In genomic region chr10:29451946-29452345, GRCh38 we compare ENCODE assay signal across 40 cellular contexts.
"Had no signal": no experiment of that assay in that cellular context is flagged by ENCODE, and none has a peak within 500 bp of the region (broad histone marks: within the 10 kb centered on the region; RNA-seq: fewer than 3 reads in every experiment).

No MANE protein-coding gene starts in this region.

- H3K4me1 Mint-ChIP-seq: activated naive CD4-positive, alpha-beta T cell treated with anti-CD3 and anti-CD28 coated beads, Interleukin-2, amount 50 U/mL, for 24 hours; activated T-helper 17 cell treated with anti-CD3 and anti-CD28 coated beads, Interleukin-2, amount 50 U/mL, for 72 hours; central memory CD8-positive, alpha-beta T cell had no signal

- H3K27ac ChIP-seq: adrenal gland, ascending aorta, body of pancreas, brain microvascular endothelial cell, breast epithelium, cardiac muscle cell had no signal

- FAIRE-seq: astrocyte, bronchial epithelial cell had no signal

- H3K27me3 Mint-ChIP-seq: activated naive CD4-positive, alpha-beta T cell treated with anti-CD3 and anti-CD28 coated beads, Interleukin-2, amount 10 ng/mL, durations not matched to agents 7 days and 5 days; activated naive CD4-positive, alpha-beta T cell treated with anti-CD3 and anti-CD28 coated beads, Interleukin-2, amount 50 U/mL, for 24 hours; activated naive CD8-positive, alpha-beta T cell; activated naive CD8-positive, alpha-beta T cell treated with anti-CD3 and anti-CD28 coated beads for 36 hours; activated naive CD8-positive, alpha-beta T cell treated with anti-CD3 and anti-CD28 coated beads, Interleukin-2, amount 10 ng/mL, durations not matched to agents 7 days and 5 days; activated naive CD8-positive, alpha-beta T cell treated with anti-CD3 and anti-CD28 coated beads, Interleukin-2, amount 50 U/mL, for 24 hours; activated T-cell treated with anti-CD3 and anti-CD28 coated beads, Interleukin-2, amount 50 U/mL, for 24 hours; activated T-helper 17 cell treated with anti-CD3 and anti-CD28 coated beads, Interleukin-2, amount 50 U/mL, for 72 hours; central memory CD8-positive, alpha-beta T cell had no signal

- H3K4me3 Mint-ChIP-seq: activated naive CD4-positive, alpha-beta T cell treated with anti-CD3 and anti-CD28 coated beads for 36 hours; activated naive CD4-positive, alpha-beta T cell treated with anti-CD3 and anti-CD28 coated beads, Interleukin-2, amount 10 ng/mL, durations not matched to agents 7 days and 5 days; activated naive CD4-positive, alpha-beta T cell treated with anti-CD3 and anti-CD28 coated beads, Interleukin-2, amount 50 U/mL, for 24 hours; activated naive CD8-positive, alpha-beta T cell; activated naive CD8-positive, alpha-beta T cell treated with anti-CD3 and anti-CD28 coated beads for 36 hours; activated naive CD8-positive, alpha-beta T cell treated with anti-CD3 and anti-CD28 coated beads, Interleukin-2, amount 10 ng/mL, durations not matched to agents 7 days and 5 days; activated naive CD8-positive, alpha-beta T cell treated with anti-CD3 and anti-CD28 coated beads, Interleukin-2, amount 50 U/mL, for 24 hours; activated T-cell treated with anti-CD3 and anti-CD28 coated beads, Interleukin-2, amount 50 U/mL, for 24 hours; activated T-cell treated with anti-CD3 and anti-CD28 coated beads, Interleukin-2, amount 50 U/mL, for 4 hours; activated T-cell treated with anti-CD3 and anti-CD28 coated beads, Interleukin-2, amount 50 U/mL, for 72 hours; activated T-helper 1 cell treated with anti-CD3 and anti-CD28 coated beads, Interleukin-12 subunit alpha, Interleukin-12 subunit beta, Interleukin-2, Interleukin-4 antibody, amounts not matched to agents 30 ng/mL and 10 ng/mL and 1 ng/mL, durations not matched to agents 14 hours and 24 hours and 36 hours; activated T-helper 17 cell treated with anti-CD3 and anti-CD28 coated beads, Interleukin-2, amount 50 U/mL, for 72 hours; brain; central memory CD8-positive, alpha-beta T cell had no signal

- H3K27ac Mint-ChIP-seq: activated naive CD4-positive, alpha-beta T cell treated with anti-CD3 and anti-CD28 coated beads for 36 hours; activated naive CD4-positive, alpha-beta T cell treated with anti-CD3 and anti-CD28 coated beads, Interleukin-2, amount 10 ng/mL, durations not matched to agents 7 days and 5 days; activated naive CD4-positive, alpha-beta T cell treated with anti-CD3 and anti-CD28 coated beads, Interleukin-2, amount 50 U/mL, for 24 hours; activated naive CD4-positive, alpha-beta T cell treated with anti-CD3 and anti-CD28 coated beads, Interleukin-2, amount 50 U/mL, for 72 hours; activated naive CD8-positive, alpha-beta T cell; activated naive CD8-positive, alpha-beta T cell treated with anti-CD3 and anti-CD28 coated beads for 36 hours; activated naive CD8-positive, alpha-beta T cell treated with anti-CD3 and anti-CD28 coated beads, Interleukin-2, amount 10 ng/mL, durations not matched to agents 7 days and 5 days; activated naive CD8-positive, alpha-beta T cell treated with anti-CD3 and anti-CD28 coated beads, Interleukin-2, amount 50 U/mL, for 24 hours; activated T-cell treated with anti-CD3 and anti-CD28 coated beads, Interleukin-2, amount 50 U/mL, for 24 hours; activated T-cell treated with anti-CD3 and anti-CD28 coated beads, Interleukin-2, amount 50 U/mL, for 72 hours; activated T-helper 1 cell treated with anti-CD3 and anti-CD28 coated beads, Interleukin-12 subunit alpha, Interleukin-12 subunit beta, Interleukin-2, Interleukin-4 antibody, amounts not matched to agents 30 ng/mL and 10 ng/mL and 1 ng/mL, durations not matched to agents 14 hours and 24 hours and 36 hours; activated T-helper 17 cell treated with anti-CD3 and anti-CD28 coated beads, Interleukin-2, amount 50 U/mL, for 72 hours; activated T-helper 2 cell treated with anti-CD3 and anti-CD28 coated beads, Interferon-gamma antibody, Interleukin-2, Interleukin-4, amounts not matched to agents 10 μg/mL and 5 μg/mL and 100 μg/mL, durations not matched to agents 14 hours and 24 hours and 36 hours had no signal

- H3K36me3 ChIP-seq: breast epithelium had no signal

- H3K27me3 ChIP-seq: adrenal gland, ascending aorta, body of pancreas, brain microvascular endothelial cell, breast epithelium, cardiac muscle cell had no signal

- ATAC-seq: activated naive CD4-positive, alpha-beta T cell treated with anti-CD3 and anti-CD28 coated beads, Interleukin-2, amount 50 U/mL, for 72 hours; activated naive CD8-positive, alpha-beta T cell treated with anti-CD3 and anti-CD28 coated beads, Interleukin-2, amount 50 U/mL, for 24 hours; activated T-cell treated with anti-CD3 and anti-CD28 coated beads, Interleukin-2, amount 50 U/mL, for 4 hours; activated T-cell treated with anti-CD3 and anti-CD28 coated beads, Interleukin-2, amount 50 U/mL, for 72 hours; activated T-helper 17 cell treated with anti-CD3 and anti-CD28 coated beads, Interleukin-2, amount 50 U/mL, for 72 hours; body of pancreas had no signal

- H3K4me3 ChIP-seq: adrenal gland, ascending aorta, body of pancreas, breast epithelium, cardiac muscle cell had no signal

- H3K4me1 ChIP-seq: ascending aorta, breast epithelium had no signal

- H3K9me3 Mint-ChIP-seq: activated naive CD4-positive, alpha-beta T cell treated with anti-CD3 and anti-CD28 coated beads for 36 hours; activated naive CD4-positive, alpha-beta T cell treated with anti-CD3 and anti-CD28 coated beads, Interleukin-2, amount 10 ng/mL, durations not matched to agents 7 days and 5 days; activated naive CD4-positive, alpha-beta T cell treated with anti-CD3 and anti-CD28 coated beads, Interleukin-2, amount 50 U/mL, for 24 hours; activated naive CD4-positive, alpha-beta T cell treated with anti-CD3 and anti-CD28 coated beads, Interleukin-2, amount 50 U/mL, for 72 hours; activated naive CD8-positive, alpha-beta T cell treated with anti-CD3 and anti-CD28 coated beads for 36 hours; activated naive CD8-positive, alpha-beta T cell treated with anti-CD3 and anti-CD28 coated beads, Interleukin-2, amount 10 ng/mL, durations not matched to agents 7 days and 5 days; activated naive CD8-positive, alpha-beta T cell treated with anti-CD3 and anti-CD28 coated beads, Interleukin-2, amount 50 U/mL, for 24 hours; activated T-cell treated with anti-CD3 and anti-CD28 coated beads, Interleukin-2, amount 50 U/mL, for 24 hours; activated T-cell treated with anti-CD3 and anti-CD28 coated beads, Interleukin-2, amount 50 U/mL, for 72 hours; activated T-helper 1 cell treated with anti-CD3 and anti-CD28 coated beads, Interleukin-12 subunit alpha, Interleukin-12 subunit beta, Interleukin-2, Interleukin-4 antibody, amounts not matched to agents 30 ng/mL and 10 ng/mL and 1 ng/mL, durations not matched to agents 14 hours and 24 hours and 36 hours; activated T-helper 17 cell treated with anti-CD3 and anti-CD28 coated beads, Interleukin-2, amount 50 U/mL, for 72 hours; activated T-helper 2 cell treated with anti-CD3 and anti-CD28 coated beads, Interferon-gamma antibody, Interleukin-2, Interleukin-4, amounts not matched to agents 10 μg/mL and 5 μg/mL and 100 μg/mL, durations not matched to agents 14 hours and 24 hours and 36 hours; brain; central memory CD8-positive, alpha-beta T cell had no signal

- H3K9me3 ChIP-seq: adrenal gland, ascending aorta, body of pancreas, breast epithelium had no signal

- DNase-seq: activated effector memory CD4-positive, alpha-beta T cell treated with anti-CD3 and anti-CD28 coated beads, Interleukin-2, amount 50 U/mL, for 16 hours; activated effector memory CD4-positive, alpha-beta T cell treated with Interleukin-2 at 50 U/mL for 16 hours; activated gamma-delta T cell; activated gamma-delta T cell treated with Interleukin-2 at 50 U/mL for 16 hours; activated naive CD4-positive, alpha-beta T cell; activated naive CD4-positive, alpha-beta T cell treated with anti-CD3 and anti-CD28 coated beads for 36 hours; activated naive CD4-positive, alpha-beta T cell treated with anti-CD3 and anti-CD28 coated beads, Interleukin-2, amount 10 ng/mL, durations not matched to agents 7 days and 5 days; activated naive CD4-positive, alpha-beta T cell treated with anti-CD3 and anti-CD28 coated beads, Interleukin-2, amount 50 U/mL, for 16 hours; activated naive CD4-positive, alpha-beta T cell treated with Interleukin-2 at 50 U/mL for 16 hours; activated naive CD8-positive, alpha-beta T cell treated with anti-CD3 and anti-CD28 coated beads for 36 hours; activated naive CD8-positive, alpha-beta T cell treated with anti-CD3 and anti-CD28 coated beads, Interleukin-2, amount 10 ng/mL, durations not matched to agents 7 days and 5 days; activated naive CD8-positive, alpha-beta T cell treated with anti-CD3 and anti-CD28 coated beads, Interleukin-2, amount 50 U/mL, for 24 hours; activated T-cell treated with anti-CD3 and anti-CD28 coated beads, Interleukin-2, amount 50 U/mL, for 1 hour; activated T-cell treated with anti-CD3 and anti-CD28 coated beads, Interleukin-2, amount 50 U/mL, for 24 hours; activated T-cell treated with anti-CD3 and anti-CD28 coated beads, Interleukin-2, amount 50 U/mL, for 4 hours; activated T-cell treated with anti-CD3 and anti-CD28 coated beads, Interleukin-2, amount 50 U/mL, for 48 hours; activated T-cell treated with anti-CD3 and anti-CD28 coated beads, Interleukin-2, amount 50 U/mL, for 72 hours; adrenal gland; amniotic stem cell; amygdala; anterior cingulate cortex; aorta; body of pancreas; brain microvascular endothelial cell; caudate nucleus; central memory CD4-positive, alpha-beta T cell; cerebellar nuclear complex had no signal
